ENCODE assay signal across 8 cellular contexts in the genomic region with DNA sequence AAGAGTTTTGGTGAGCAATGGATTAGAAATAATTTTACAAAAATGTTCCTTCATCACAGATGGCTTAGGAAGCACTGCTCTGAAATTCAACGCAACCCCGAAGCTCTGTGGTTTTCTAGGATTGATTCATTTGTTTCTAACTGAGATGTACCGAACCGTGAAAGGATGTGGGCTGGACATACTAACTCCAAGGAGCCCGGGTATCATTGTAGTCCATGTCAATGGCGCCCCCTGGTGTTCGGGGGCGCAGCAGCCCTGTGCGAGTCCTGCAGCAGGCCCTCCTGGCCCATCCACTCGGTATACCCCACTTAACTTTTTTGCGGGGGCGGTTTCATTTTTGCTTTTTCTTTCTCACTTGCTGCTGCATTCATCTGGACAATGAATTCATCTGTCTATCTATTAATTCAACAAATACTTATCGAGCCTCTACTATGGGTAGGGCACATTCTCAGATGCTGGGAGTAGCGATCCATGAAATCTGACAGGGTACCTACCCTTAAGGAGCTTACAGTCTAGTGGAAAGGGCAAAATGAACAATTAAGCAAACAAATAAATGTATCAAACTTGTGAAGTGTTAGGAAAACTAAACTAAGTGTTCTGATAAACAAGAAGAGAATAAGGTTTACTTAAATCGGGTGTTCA. TPM values are rescaled to one million over a fixed set of nuclear protein-coding genes. Genes with fewer than 3 reads are reported as not detected.
DNase-seq lines count a peak whose midpoint lies in the region; ATAC-seq and TF ChIP-seq lines count a peak whose summit lies in the region.

No MANE protein-coding gene starts in this region.

- no peaks in the 10 kb centered on the region for H4K20me1 ChIP-seq in DOHH2 (ENCODE audit: control insufficient read depth, insufficient read depth, low read depth, low read length)

- no peak overlapping the region for H3K27ac ChIP-seq in DOHH2 (ENCODE audit: low read depth, low read length)

- TF ChIP-seq CTCF in DOHH2 (IDR thresholded peaks at IDR 0.05; ENCODE audit: low read depth, low read length, poor library complexity, severe bottlenecking) (peak; percentile 99), kidney epithelial cell (IDR thresholded peaks at IDR 0.05; ENCODE audit: insufficient read depth, low read length, poor library complexity, severe bottlenecking) (peak; percentile 93)

- H3K27me3 Mint-ChIP-seq in stimulated activated naive CD8-positive, alpha-beta T cell treated with anti-CD3 and anti-CD28 coated beads, Interleukin-15, amount 100 ng/mL, for 72 hours: no peaks in the 10 kb centered on the region

- H3K4me3 Mint-ChIP-seq in stimulated activated naive CD8-positive, alpha-beta T cell treated with anti-CD3 and anti-CD28 coated beads, Interleukin-15, amount 100 ng/mL, for 72 hours: no peak overlapping the region

- no peaks in the 10 kb centered on the region for H3K79me2 ChIP-seq in DOHH2 (ENCODE audit: control insufficient read depth, low read length)

- H3K27me3 ChIP-seq in DOHH2 (ENCODE audit: control insufficient read depth, low read length) (no peaks in the 10 kb centered on the region), kidney epithelial cell (ENCODE audit: control insufficient read depth, insufficient read depth, low read length) (no peaks in the 10 kb centered on the region)

- H3K4me1 ChIP-seq in DOHH2 (ENCODE audit: control insufficient read depth, low read length): no peaks in the 10 kb centered on the region

- H3K9me2 ChIP-seq in DOHH2 (replicated peaks; ENCODE audit: control insufficient read depth, low read length): no peaks in the 10 kb centered on the region

- no peak overlapping the region for H3K27ac Mint-ChIP-seq in stimulated activated naive CD8-positive, alpha-beta T cell treated with anti-CD3 and anti-CD28 coated beads, Interleukin-15, amount 100 ng/mL, for 72 hours

- H3K36me3 ChIP-seq in DOHH2 (ENCODE audit: control insufficient read depth, low read length): no peaks in the 10 kb centered on the region
- H3K36me3 ChIP-seq in kidney epithelial cell (ENCODE audit: control insufficient read depth, insufficient read depth, low read length): no peaks in the 10 kb centered on the region

- H3K4me3 ChIP-seq in DOHH2 (ENCODE audit: low read length): no peak overlapping the region
- no peak overlapping the region for H3K4me3 ChIP-seq in kidney epithelial cell (ENCODE audit: low read depth, low read length)

- intact Hi-C loops in posterior vena cava (cut with DNase I): no loop called here

- ATAC-seq in GM19025 (IDR thresholded peaks at IDR 0.05; ENCODE audit: low read depth, unreplicated experiment) (peak; percentile 96), HG03066 (IDR thresholded peaks at IDR 0.05; ENCODE audit: low read depth, unreplicated experiment) (peak; percentile 97)
- ATAC-seq in stimulated activated naive CD8-positive, alpha-beta T cell treated with anti-CD3 and anti-CD28 coated beads, Interleukin-15, amount 100 ng/mL, for 72 hours: peak; percentile 81

- H3K4me1 Mint-ChIP-seq in stimulated activated naive CD8-positive, alpha-beta T cell treated with anti-CD3 and anti-CD28 coated beads, Interleukin-15, amount 100 ng/mL, for 72 hours: no peaks in the 10 kb centered on the region

- no peak overlapping the region for H3K4me2 ChIP-seq in DOHH2 (ENCODE audit: low read length)

- H3K9me3 Mint-ChIP-seq in stimulated activated naive CD8-positive, alpha-beta T cell treated with anti-CD3 and anti-CD28 coated beads, Interleukin-15, amount 100 ng/mL, for 72 hours: peaks cover 0 to 10% of the 10 kb centered on the region in 2 donors

- DNase-seq in NCI-H524 treated with DMSO at 0.1 percent for 48 hours (lab: John Stamatoyannopoulos, UW): peak; percentile 17
- DNase-seq in anterior cingulate cortex (lab: John Stamatoyannopoulos, UW): peak in 35 of 58 donors; percentile 2 to 67 (median 25)
- DNase-seq in kidney epithelial cell (ENCODE audit: low read depth): peak; percentile 70
- DNase-seq in stimulated activated naive CD8-positive, alpha-beta T cell treated with anti-CD3 and anti-CD28 coated beads, Interleukin-15, amount 100 ng/mL, for 72 hours: peak; percentile 29 to 37
- DNase-seq in posterior vena cava (ENCODE audit: low spot score): no peak

- H3F3A ChIP-seq in DOHH2 (ENCODE audit: control insufficient read depth, insufficient read depth): no peaks in the 10 kb centered on the region

- H3K9me3 ChIP-seq in DOHH2 (ENCODE audit: control insufficient read depth, insufficient read depth, low read length): peaks cover 3% of the 10 kb centered on the region; the same call in 1 of the 2 replicates

RNA-seq across cellular contexts. Expression of a gene that starts 25.2 kb away (rescaled TPM):
- total RNA-seq in kidney epithelial cell: not detected in 2 replicates
- total RNA-seq in posterior vena cava: not detected
